Comparison of ENCODE assay signal across 1 cellular context in the genomic region with DNA sequence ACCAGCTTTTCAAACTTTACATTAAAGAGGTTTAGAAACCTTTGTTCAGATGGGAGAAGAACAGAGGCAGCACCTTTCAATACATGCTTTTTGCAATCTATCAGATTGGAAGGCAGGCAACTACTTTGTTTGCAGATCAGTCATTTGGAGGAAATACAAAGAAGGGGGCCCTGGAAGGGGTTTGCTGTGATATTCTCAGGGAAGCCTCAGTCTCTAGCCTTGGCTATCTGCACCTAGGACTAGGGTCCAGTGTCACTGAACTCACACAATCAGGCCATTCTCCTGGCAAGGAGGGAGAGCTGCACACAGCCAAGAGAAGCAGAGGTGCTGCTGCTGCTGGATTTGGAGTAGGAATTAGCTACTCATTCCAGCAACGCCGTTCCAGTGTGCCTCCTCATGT.
TF ChIP-seq lines count a peak whose summit lies in the region.

No MANE protein-coding gene starts in this region.

TF ChIP-seq in HepG2, 621 proteins besides CTCF, POLR2A, EP300 and RAD21 (continued from another document and continues in another):
- no peak for TF ChIP-seq HNRNPH1 (optimal IDR thresholded peaks at IDR 0.05; ENCODE audit: low read depth, low read length)
- TF ChIP-seq RBM22 (optimal IDR thresholded peaks at IDR 0.05; ENCODE audit: low read length), result peak; percentile 12
- TF ChIP-seq HDAC1 (CRISPR knock-in tag; IDR thresholded peaks at IDR 0.05), result no peak
- TF ChIP-seq, protein P1, sequence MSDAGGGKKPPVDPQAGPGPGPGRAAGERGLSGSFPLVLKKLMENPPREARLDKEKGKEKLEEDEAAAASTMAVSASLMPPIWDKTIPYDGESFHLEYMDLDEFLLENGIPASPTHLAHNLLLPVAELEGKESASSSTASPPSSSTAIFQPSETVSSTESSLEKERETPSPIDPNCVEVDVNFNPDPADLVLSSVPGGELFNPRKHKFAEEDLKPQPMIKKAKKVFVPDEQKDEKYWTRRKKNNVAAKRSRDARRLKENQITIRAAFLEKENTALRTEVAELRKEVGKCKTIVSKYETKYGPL (CRISPR knock-in tag; IDR thresholded peaks at IDR 0.05), result no peak
- TF ChIP-seq RARA (CRISPR knock-in tag; IDR thresholded peaks at IDR 0.05), result no peak
- TF ChIP-seq HDAC6 (IDR thresholded peaks at IDR 0.05; ENCODE audit: low read depth, low read length), result no peak
- no peak for TF ChIP-seq KDM2A (CRISPR knock-in tag; IDR thresholded peaks at IDR 0.05; ENCODE audit: borderline replicate concordance, low read depth)
- no peak for TF ChIP-seq AKAP8 (CRISPR knock-in tag; IDR thresholded peaks at IDR 0.05)
- no peak for TF ChIP-seq NFIB (CRISPR knock-in tag; IDR thresholded peaks at IDR 0.05; ENCODE audit: borderline replicate concordance)
- TF ChIP-seq MZF1 (CRISPR knock-in tag; IDR thresholded peaks at IDR 0.05; ENCODE audit: borderline replicate concordance), result no peak
- TF ChIP-seq PHF8 (CRISPR knock-in tag; IDR thresholded peaks at IDR 0.05), result no peak
- TF ChIP-seq ZNF792 (CRISPR knock-in tag; IDR thresholded peaks at IDR 0.05), result no peak
- peak; percentile 57 for TF ChIP-seq SALL1 (CRISPR knock-in tag; IDR thresholded peaks at IDR 0.05)
- TF ChIP-seq, protein P2, sequence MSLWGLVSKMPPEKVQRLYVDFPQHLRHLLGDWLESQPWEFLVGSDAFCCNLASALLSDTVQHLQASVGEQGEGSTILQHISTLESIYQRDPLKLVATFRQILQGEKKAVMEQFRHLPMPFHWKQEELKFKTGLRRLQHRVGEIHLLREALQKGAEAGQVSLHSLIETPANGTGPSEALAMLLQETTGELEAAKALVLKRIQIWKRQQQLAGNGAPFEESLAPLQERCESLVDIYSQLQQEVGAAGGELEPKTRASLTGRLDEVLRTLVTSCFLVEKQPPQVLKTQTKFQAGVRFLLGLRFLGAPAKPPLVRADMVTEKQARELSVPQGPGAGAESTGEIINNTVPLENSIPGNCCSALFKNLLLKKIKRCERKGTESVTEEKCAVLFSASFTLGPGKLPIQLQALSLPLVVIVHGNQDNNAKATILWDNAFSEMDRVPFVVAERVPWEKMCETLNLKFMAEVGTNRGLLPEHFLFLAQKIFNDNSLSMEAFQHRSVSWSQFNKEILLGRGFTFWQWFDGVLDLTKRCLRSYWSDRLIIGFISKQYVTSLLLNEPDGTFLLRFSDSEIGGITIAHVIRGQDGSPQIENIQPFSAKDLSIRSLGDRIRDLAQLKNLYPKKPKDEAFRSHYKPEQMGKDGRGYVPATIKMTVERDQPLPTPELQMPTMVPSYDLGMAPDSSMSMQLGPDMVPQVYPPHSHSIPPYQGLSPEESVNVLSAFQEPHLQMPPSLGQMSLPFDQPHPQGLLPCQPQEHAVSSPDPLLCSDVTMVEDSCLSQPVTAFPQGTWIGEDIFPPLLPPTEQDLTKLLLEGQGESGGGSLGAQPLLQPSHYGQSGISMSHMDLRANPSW (CRISPR knock-in tag; IDR thresholded peaks at IDR 0.05; ENCODE audit: borderline replicate concordance), result no peak
- no peak for TF ChIP-seq ZNF282 (IDR thresholded peaks at IDR 0.05; ENCODE audit: partially characterized antibody)
- TF ChIP-seq GATA4 (IDR thresholded peaks at IDR 0.05; ENCODE audit: borderline replicate concordance, low read depth), result no peak
- no peak for TF ChIP-seq POLR2AphosphoS5 (IDR thresholded peaks at IDR 0.05; ENCODE audit: low read depth, low read length)
- TF ChIP-seq SETDB1 (CRISPR knock-in tag; IDR thresholded peaks at IDR 0.05; ENCODE audit: borderline replicate concordance), result no peak
- TF ChIP-seq POLR2G (IDR thresholded peaks at IDR 0.05; ENCODE audit: low read depth, low read length), result no peak
- TF ChIP-seq, protein P3, sequence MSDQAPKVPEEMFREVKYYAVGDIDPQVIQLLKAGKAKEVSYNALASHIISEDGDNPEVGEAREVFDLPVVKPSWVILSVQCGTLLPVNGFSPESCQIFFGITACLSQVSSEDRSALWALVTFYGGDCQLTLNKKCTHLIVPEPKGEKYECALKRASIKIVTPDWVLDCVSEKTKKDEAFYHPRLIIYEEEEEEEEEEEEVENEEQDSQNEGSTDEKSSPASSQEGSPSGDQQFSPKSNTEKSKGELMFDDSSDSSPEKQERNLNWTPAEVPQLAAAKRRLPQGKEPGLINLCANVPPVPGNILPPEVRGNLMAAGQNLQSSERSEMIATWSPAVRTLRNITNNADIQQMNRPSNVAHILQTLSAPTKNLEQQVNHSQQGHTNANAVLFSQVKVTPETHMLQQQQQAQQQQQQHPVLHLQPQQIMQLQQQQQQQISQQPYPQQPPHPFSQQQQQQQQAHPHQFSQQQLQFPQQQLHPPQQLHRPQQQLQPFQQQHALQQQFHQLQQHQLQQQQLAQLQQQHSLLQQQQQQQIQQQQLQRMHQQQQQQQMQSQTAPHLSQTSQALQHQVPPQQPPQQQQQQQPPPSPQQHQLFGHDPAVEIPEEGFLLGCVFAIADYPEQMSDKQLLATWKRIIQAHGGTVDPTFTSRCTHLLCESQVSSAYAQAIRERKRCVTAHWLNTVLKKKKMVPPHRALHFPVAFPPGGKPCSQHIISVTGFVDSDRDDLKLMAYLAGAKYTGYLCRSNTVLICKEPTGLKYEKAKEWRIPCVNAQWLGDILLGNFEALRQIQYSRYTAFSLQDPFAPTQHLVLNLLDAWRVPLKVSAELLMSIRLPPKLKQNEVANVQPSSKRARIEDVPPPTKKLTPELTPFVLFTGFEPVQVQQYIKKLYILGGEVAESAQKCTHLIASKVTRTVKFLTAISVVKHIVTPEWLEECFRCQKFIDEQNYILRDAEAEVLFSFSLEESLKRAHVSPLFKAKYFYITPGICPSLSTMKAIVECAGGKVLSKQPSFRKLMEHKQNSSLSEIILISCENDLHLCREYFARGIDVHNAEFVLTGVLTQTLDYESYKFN (CRISPR knock-in tag; conservative IDR thresholded peaks at IDR 0.05), result peak; percentile 80
- TF ChIP-seq MAFF (IDR thresholded peaks at IDR 0.05; ENCODE audit: low read depth, low read length), result no peak
- no peak for TF ChIP-seq XRCC5 (optimal IDR thresholded peaks at IDR 0.05; ENCODE audit: low read length)
- TF ChIP-seq, protein P4, sequence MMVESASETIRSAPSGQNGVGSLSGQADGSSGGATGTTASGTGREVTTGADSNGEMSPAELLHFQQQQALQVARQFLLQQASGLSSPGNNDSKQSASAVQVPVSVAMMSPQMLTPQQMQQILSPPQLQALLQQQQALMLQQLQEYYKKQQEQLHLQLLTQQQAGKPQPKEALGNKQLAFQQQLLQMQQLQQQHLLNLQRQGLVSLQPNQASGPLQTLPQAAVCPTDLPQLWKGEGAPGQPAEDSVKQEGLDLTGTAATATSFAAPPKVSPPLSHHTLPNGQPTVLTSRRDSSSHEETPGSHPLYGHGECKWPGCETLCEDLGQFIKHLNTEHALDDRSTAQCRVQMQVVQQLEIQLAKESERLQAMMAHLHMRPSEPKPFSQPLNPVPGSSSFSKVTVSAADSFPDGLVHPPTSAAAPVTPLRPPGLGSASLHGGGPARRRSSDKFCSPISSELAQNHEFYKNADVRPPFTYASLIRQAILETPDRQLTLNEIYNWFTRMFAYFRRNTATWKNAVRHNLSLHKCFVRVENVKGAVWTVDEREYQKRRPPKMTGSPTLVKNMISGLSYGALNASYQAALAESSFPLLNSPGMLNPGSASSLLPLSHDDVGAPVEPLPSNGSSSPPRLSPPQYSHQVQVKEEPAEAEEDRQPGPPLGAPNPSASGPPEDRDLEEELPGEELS (CRISPR knock-in tag; IDR thresholded peaks at IDR 0.05), result no peak
- no peak for TF ChIP-seq ZNF570 (CRISPR knock-in tag; IDR thresholded peaks at IDR 0.05; ENCODE audit: borderline replicate concordance)
- TF ChIP-seq, protein P5, sequence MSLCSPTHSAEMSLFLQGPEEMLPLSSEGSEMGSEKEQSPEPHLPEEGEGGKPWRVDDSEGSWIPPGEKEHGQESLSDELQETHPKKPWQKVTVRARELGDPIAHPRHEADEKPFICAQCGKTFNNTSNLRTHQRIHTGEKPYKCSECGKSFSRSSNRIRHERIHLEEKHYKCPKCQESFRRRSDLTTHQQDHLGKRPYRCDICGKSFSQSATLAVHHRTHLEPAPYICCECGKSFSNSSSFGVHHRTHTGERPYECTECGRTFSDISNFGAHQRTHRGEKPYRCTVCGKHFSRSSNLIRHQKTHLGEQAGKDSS (CRISPR knock-in tag; IDR thresholded peaks at IDR 0.05; ENCODE audit: borderline replicate concordance, low read depth), result no peak
- TF ChIP-seq, protein P6, sequence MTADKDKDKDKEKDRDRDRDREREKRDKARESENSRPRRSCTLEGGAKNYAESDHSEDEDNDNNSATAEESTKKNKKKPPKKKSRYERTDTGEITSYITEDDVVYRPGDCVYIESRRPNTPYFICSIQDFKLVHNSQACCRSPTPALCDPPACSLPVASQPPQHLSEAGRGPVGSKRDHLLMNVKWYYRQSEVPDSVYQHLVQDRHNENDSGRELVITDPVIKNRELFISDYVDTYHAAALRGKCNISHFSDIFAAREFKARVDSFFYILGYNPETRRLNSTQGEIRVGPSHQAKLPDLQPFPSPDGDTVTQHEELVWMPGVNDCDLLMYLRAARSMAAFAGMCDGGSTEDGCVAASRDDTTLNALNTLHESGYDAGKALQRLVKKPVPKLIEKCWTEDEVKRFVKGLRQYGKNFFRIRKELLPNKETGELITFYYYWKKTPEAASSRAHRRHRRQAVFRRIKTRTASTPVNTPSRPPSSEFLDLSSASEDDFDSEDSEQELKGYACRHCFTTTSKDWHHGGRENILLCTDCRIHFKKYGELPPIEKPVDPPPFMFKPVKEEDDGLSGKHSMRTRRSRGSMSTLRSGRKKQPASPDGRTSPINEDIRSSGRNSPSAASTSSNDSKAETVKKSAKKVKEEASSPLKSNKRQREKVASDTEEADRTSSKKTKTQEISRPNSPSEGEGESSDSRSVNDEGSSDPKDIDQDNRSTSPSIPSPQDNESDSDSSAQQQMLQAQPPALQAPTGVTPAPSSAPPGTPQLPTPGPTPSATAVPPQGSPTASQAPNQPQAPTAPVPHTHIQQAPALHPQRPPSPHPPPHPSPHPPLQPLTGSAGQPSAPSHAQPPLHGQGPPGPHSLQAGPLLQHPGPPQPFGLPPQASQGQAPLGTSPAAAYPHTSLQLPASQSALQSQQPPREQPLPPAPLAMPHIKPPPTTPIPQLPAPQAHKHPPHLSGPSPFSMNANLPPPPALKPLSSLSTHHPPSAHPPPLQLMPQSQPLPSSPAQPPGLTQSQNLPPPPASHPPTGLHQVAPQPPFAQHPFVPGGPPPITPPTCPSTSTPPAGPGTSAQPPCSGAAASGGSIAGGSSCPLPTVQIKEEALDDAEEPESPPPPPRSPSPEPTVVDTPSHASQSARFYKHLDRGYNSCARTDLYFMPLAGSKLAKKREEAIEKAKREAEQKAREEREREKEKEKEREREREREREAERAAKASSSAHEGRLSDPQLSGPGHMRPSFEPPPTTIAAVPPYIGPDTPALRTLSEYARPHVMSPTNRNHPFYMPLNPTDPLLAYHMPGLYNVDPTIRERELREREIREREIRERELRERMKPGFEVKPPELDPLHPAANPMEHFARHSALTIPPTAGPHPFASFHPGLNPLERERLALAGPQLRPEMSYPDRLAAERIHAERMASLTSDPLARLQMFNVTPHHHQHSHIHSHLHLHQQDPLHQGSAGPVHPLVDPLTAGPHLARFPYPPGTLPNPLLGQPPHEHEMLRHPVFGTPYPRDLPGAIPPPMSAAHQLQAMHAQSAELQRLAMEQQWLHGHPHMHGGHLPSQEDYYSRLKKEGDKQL (CRISPR knock-in tag; IDR thresholded peaks at IDR 0.05; ENCODE audit: low read depth), result no peak
- TF ChIP-seq, protein P7, sequence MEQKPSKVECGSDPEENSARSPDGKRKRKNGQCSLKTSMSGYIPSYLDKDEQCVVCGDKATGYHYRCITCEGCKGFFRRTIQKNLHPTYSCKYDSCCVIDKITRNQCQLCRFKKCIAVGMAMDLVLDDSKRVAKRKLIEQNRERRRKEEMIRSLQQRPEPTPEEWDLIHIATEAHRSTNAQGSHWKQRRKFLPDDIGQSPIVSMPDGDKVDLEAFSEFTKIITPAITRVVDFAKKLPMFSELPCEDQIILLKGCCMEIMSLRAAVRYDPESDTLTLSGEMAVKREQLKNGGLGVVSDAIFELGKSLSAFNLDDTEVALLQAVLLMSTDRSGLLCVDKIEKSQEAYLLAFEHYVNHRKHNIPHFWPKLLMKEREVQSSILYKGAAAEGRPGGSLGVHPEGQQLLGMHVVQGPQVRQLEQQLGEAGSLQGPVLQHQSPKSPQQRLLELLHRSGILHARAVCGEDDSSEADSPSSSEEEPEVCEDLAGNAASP (CRISPR knock-in tag; IDR thresholded peaks at IDR 0.05; ENCODE audit: borderline replicate concordance), result no peak
- TF ChIP-seq PPARG (CRISPR knock-in tag; conservative IDR thresholded peaks at IDR 0.05), result no peak; the same call in 1 of the 2 replicates
- TF ChIP-seq, protein P8, sequence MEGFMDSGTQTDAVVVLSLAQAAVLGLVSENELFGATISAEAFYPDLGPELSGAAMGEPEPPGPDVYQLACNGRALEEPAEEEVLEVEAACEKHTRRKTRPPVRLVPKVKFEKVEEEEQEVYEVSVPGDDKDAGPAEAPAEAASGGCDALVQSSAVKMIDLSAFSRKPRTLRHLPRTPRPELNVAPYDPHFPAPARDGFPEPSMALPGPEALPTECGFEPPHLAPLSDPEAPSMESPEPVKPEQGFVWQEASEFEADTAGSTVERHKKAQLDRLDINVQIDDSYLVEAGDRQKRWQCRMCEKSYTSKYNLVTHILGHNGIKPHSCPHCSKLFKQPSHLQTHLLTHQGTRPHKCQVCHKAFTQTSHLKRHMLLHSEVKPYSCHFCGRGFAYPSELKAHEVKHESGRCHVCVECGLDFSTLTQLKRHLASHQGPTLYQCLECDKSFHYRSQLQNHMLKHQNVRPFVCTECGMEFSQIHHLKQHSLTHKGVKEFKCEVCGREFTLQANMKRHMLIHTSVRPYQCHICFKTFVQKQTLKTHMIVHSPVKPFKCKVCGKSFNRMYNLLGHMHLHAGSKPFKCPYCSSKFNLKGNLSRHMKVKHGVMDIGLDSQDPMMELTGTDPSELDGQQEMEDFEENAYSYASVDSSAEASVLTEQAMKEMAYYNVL (CRISPR knock-in tag; IDR thresholded peaks at IDR 0.05; ENCODE audit: borderline replicate concordance), result peak; percentile 51; the same call in 1 of the 2 replicates
- TF ChIP-seq, protein P9, sequence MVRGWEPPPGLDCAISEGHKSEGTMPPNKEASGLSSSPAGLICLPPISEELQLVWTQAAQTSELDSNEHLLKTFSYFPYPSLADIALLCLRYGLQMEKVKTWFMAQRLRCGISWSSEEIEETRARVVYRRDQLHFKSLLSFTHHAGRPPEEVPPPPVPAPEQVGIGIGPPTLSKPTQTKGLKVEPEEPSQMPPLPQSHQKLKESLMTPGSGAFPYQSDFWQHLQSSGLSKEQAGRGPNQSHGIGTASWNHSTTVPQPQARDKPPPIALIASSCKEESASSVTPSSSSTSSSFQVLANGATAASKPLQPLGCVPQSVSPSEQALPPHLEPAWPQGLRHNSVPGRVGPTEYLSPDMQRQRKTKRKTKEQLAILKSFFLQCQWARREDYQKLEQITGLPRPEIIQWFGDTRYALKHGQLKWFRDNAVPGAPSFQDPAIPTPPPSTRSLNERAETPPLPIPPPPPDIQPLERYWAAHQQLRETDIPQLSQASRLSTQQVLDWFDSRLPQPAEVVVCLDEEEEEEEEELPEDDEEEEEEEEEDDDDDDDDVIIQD (CRISPR knock-in tag; IDR thresholded peaks at IDR 0.05; ENCODE audit: low read depth), result no peak
- TF ChIP-seq MBD4 (IDR thresholded peaks at IDR 0.05; ENCODE audit: borderline replicate concordance, low read length), result no peak
- TF ChIP-seq ZNF546 (CRISPR knock-in tag; conservative IDR thresholded peaks at IDR 0.05), result no peak
- TF ChIP-seq NCOA2 (CRISPR knock-in tag; IDR thresholded peaks at IDR 0.05), result 0 out of 2 replicates have a peak, but pooled peaks have one; percentile 32
- TF ChIP-seq SOX13 (IDR thresholded peaks at IDR 0.05), result 0 out of 2 replicates have a peak, but pooled peaks have one; percentile 17
- peak in 1 of 2 experiments; percentile 70; a peak in 2 of 4 replicates for TF ChIP-seq SOX13 (CRISPR knock-in tag; conservative IDR thresholded peaks at IDR 0.05 in 1 of 2, IDR thresholded peaks at IDR 0.05 in 1 of 2)
- no peak for TF ChIP-seq ZNF773 (CRISPR knock-in tag; IDR thresholded peaks at IDR 0.05; ENCODE audit: borderline replicate concordance)
- no peak for TF ChIP-seq NR2F1 (CRISPR knock-in tag; IDR thresholded peaks at IDR 0.05)
- no peak for TF ChIP-seq ZNF83 (CRISPR knock-in tag; IDR thresholded peaks at IDR 0.05; ENCODE audit: borderline replicate concordance)
- 0 out of 2 replicates have a peak, but pooled peaks have one; percentile 38 for TF ChIP-seq ZNF205 (CRISPR knock-in tag; IDR thresholded peaks at IDR 0.05)
